21 cellular contexts compared by ENCODE assay signal in genomic region chr2:43238176-43238575, GRCh38. TPM values are rescaled to one million over a fixed set of nuclear protein-coding genes. Genes with fewer than 3 reads are reported as not detected.
DNase-seq lines count a peak whose midpoint lies in the region; ATAC-seq and TF ChIP-seq lines count a peak whose summit lies in the region.
"Had no signal": no experiment of that assay in that cellular context is flagged by ENCODE, and none has a peak within 500 bp of the region (broad histone marks: within the 10 kb centered on the region; RNA-seq: fewer than 3 reads in every experiment).

No MANE protein-coding gene starts in this region.

- H3F3A ChIP-seq in MM.1S (ENCODE audit: insufficient read depth, low read length): no peaks in the 10 kb centered on the region

- no peaks in the 10 kb centered on the region for H4K20me1 ChIP-seq in MM.1S (ENCODE audit: insufficient read depth, low read length)

- DNase-seq in CD4-positive, alpha-beta memory T cell: no peak
- DNase-seq in MM.1S (peak; percentile 18), AG20443 (ENCODE audit: low spot score) (no peak), NCI-H2081 (lab: John Stamatoyannopoulos, UW) (no peak), NCI-H187 treated with DMSO at 0.1 percent for 48 hours (lab: John Stamatoyannopoulos, UW) (no peak), COR-L47 (lab: John Stamatoyannopoulos, UW) (no peak)
- DNase-seq in effector memory CD8-positive, alpha-beta T cell: no peak
- DNase-seq: AML-193; body of pancreas; HFFc6; Kasumi-1; mucosa of descending colon; NCI-H526 treated with DMSO at 0.1 percent for 48 hours; SIG-M5; stimulated activated CD4-positive, alpha-beta T cell treated with anti-CD3 and anti-CD28 coated beads, Interleukin-4, amount 100 ng/mL, for 24 hours; testis; WERI-Rb-1 had no signal

- TF ChIP-seq CTCF in MM.1S (IDR thresholded peaks at IDR 0.05; ENCODE audit: low read length) (no peak), nephron (IDR thresholded peaks at IDR 0.05; ENCODE audit: unreplicated experiment in 3 of 3) (no peak)

- intact Hi-C loops in CD4-positive, alpha-beta memory T cell (cut with micrococcal nuclease): no loop called here

- no peaks in the 10 kb centered on the region for H3K9me3 ChIP-seq in CD4-positive, alpha-beta memory T cell (ENCODE audit: control insufficient read depth in 1 of 2, low read length in 2 of 2)
- no peaks in the 10 kb centered on the region for H3K9me3 ChIP-seq in MM.1S (replicated peaks; ENCODE audit: insufficient read depth, low read length)
- H3K9me3 ChIP-seq: body of pancreas, mucosa of descending colon, testis had no signal

- no peak overlapping the region for H3K27ac ChIP-seq in CD4-positive, alpha-beta memory T cell (ENCODE audit: low read depth, low read length)
- H3K27ac ChIP-seq in MM.1S (ENCODE audit: low read length): no peak overlapping the region
- H3K27ac ChIP-seq: body of pancreas, epithelial cell of prostate, parathyroid adenoma, testis, WERI-Rb-1 had no signal

- H3K27me3 ChIP-seq in CD4-positive, alpha-beta memory T cell (ENCODE audit: insufficient read depth, low read length): no peaks in the 10 kb centered on the region
- H3K27me3 ChIP-seq in MM.1S (replicated peaks; ENCODE audit: insufficient read depth, low read length): no peaks in the 10 kb centered on the region
- H3K27me3 ChIP-seq: body of pancreas, testis had no signal

- H3K79me2 ChIP-seq in MM.1S (ENCODE audit: low read length): no peaks in the 10 kb centered on the region
- H3K79me2 ChIP-seq: parathyroid adenoma had no signal

- peak overlapping the region in 4 of 7 donors; percentile 21 to 85 (median 51) for H3K27ac Mint-ChIP-seq in CD4-positive, alpha-beta memory T cell
- peak overlapping the region; percentile 26 to 42 for H3K27ac Mint-ChIP-seq in effector memory CD8-positive, alpha-beta T cell
- H3K27ac Mint-ChIP-seq in nephron: peak overlapping the region; percentile 16 to 93 (median 86)
- H3K27ac Mint-ChIP-seq: HFFc6 had no signal

- no peak overlapping the region for H3K9ac ChIP-seq in MM.1S (ENCODE audit: low read length)
- H3K9ac ChIP-seq: parathyroid adenoma had no signal

- H3K27me3 Mint-ChIP-seq in CD4-positive, alpha-beta memory T cell: no peaks in the 10 kb centered on the region
- H3K27me3 Mint-ChIP-seq in effector memory CD8-positive, alpha-beta T cell: no peaks in the 10 kb centered on the region
- no peaks in the 10 kb centered on the region for H3K27me3 Mint-ChIP-seq in nephron (ENCODE audit: low read depth)

- ATAC-seq in effector memory CD8-positive, alpha-beta T cell (replicated peaks): no peak
- ATAC-seq: body of pancreas, mucosa of descending colon had no signal

- no peak overlapping the region for H3K4me3 Mint-ChIP-seq in CD4-positive, alpha-beta memory T cell
- no peak overlapping the region for H3K4me3 Mint-ChIP-seq in effector memory CD8-positive, alpha-beta T cell
- H3K4me3 Mint-ChIP-seq in nephron: peak overlapping the region in 1 of 3 experiments; percentile 43
- H3K4me3 Mint-ChIP-seq: HFFc6 had no signal

- CTCF ChIA-PET in CD4-positive, alpha-beta memory T cell (lab: Charles Lee; ENCODE audit: partially characterized antibody): interaction anchor here (1.5 kb wide), 1 partner anchor 9 kb away, joined by 5 read pairs; no protein-coding TSS in a partner anchor

- H3K4me3 ChIP-seq in CD4-positive, alpha-beta memory T cell (ENCODE audit: low read length in 2 of 2): no peak overlapping the region
- H3K4me3 ChIP-seq in MM.1S (ENCODE audit: low read length): no peak overlapping the region
- H3K4me3 ChIP-seq: body of pancreas, mucosa of descending colon, skin epidermis, testis had no signal

- H3K9me2 ChIP-seq in MM.1S (replicated peaks; ENCODE audit: insufficient read depth, low read length): no peaks in the 10 kb centered on the region

- no peak overlapping the region for H3K4me2 ChIP-seq in MM.1S (ENCODE audit: low read depth, low read length)

- H3K4me1 ChIP-seq in CD4-positive, alpha-beta memory T cell (ENCODE audit: insufficient read depth, low read length): peaks cover 5% of the 10 kb centered on the region
- H3K4me1 ChIP-seq in MM.1S (ENCODE audit: low read length): no peaks in the 10 kb centered on the region
- H3K4me1 ChIP-seq: body of pancreas, parathyroid adenoma had no signal

- no peak overlapping the region for H2AFZ ChIP-seq in MM.1S (ENCODE audit: low read length)
- H2AFZ ChIP-seq: parathyroid adenoma had no signal

- H3K36me3 ChIP-seq in CD4-positive, alpha-beta memory T cell (ENCODE audit: insufficient read depth, low read length): no peaks in the 10 kb centered on the region
- H3K36me3 ChIP-seq in MM.1S (replicated peaks; ENCODE audit: insufficient read depth, low read length): no peaks in the 10 kb centered on the region
- H3K36me3 ChIP-seq: WERI-Rb-1 had no signal

- peaks cover 11 to 22% (median 16%) of the 10 kb centered on the region in 4 donors for H3K4me1 Mint-ChIP-seq in CD4-positive, alpha-beta memory T cell
- H3K4me1 Mint-ChIP-seq in effector memory CD8-positive, alpha-beta T cell (ENCODE audit: low read depth in 2 of 2): peaks cover 12 to 13% of the 10 kb centered on the region in 2 donors
- H3K4me1 Mint-ChIP-seq in nephron: peaks cover 30% of the 10 kb centered on the region

- H3K36me3 Mint-ChIP-seq in CD4-positive, alpha-beta memory T cell: peaks cover 1 to 8% of the 10 kb centered on the region in 2 donors
- peaks cover 3% of the 10 kb centered on the region for H3K36me3 Mint-ChIP-seq in effector memory CD8-positive, alpha-beta T cell (ENCODE audit: insufficient read depth)
- H3K36me3 Mint-ChIP-seq in nephron (ENCODE audit: low read depth): peaks cover 5% of the 10 kb centered on the region

- POLR2A ChIA-PET in CD4-positive, alpha-beta memory T cell (lab: Charles Lee; ENCODE audit: partially characterized antibody): no interaction called here

- H3K9me3 Mint-ChIP-seq in CD4-positive, alpha-beta memory T cell: no peaks in the 10 kb centered on the region
- no peaks in the 10 kb centered on the region for H3K9me3 Mint-ChIP-seq in effector memory CD8-positive, alpha-beta T cell
- no peaks in the 10 kb centered on the region for H3K9me3 Mint-ChIP-seq in nephron
- H3K9me3 Mint-ChIP-seq: HFFc6 had no signal

RNA-seq across cellular contexts. Expression of gene ZFP36L2, which starts 11.8 kb away (rescaled TPM):
- 100 to 1,000 TPM; 456 to 464 TPM for total RNA-seq in CD4-positive, alpha-beta memory T cell
- polyA plus RNA-seq in CD4-positive, alpha-beta memory T cell: 100 to 1,000 TPM; 271 to 523 TPM

Comparison
In these comparisons a context has a peak if more than half of its experiments do, and no peak if none do; other contexts are left out.
1. H3K27ac Mint-ChIP-seq: peak in every context shown above with its lines; median percentile 86 in nephron; 51 in CD4-positive, alpha-beta memory T cell; 34 in effector memory CD8-positive, alpha-beta T cell.